12 cellular contexts compared by ENCODE assay signal in genomic region chr7:130888468-130888867, GRCh38.
DNase-seq lines count a peak whose midpoint lies in the region; TF ChIP-seq lines count a peak whose summit lies in the region.
"Had no signal": no experiment of that assay in that cellular context is flagged by ENCODE, and none has a peak within 500 bp of the region (broad histone marks: within the 10 kb centered on the region; RNA-seq: fewer than 3 reads in every experiment).

No MANE protein-coding gene starts in this region.

- H3K36me3 ChIP-seq in SK-N-MC (ENCODE audit: insufficient read depth, low read length) (peaks cover 86% of the 10 kb centered on the region), esophagus muscularis mucosa (peaks cover 5 to 61% (median 32%) of the 10 kb centered on the region in 4 donors), stomach (peaks cover 11 to 65% (median 49%) of the 10 kb centered on the region in 4 donors)

- no peaks in the 10 kb centered on the region for H3K9me3 Mint-ChIP-seq in immature natural killer cell

- H3K27ac ChIP-seq in SK-N-MC (peak overlapping the region; percentile 77), esophagus muscularis mucosa (replicated peaks in 1 of 4) (peak overlapping the region; percentile 53 to 96 (median 91)), stomach (peak overlapping the region in 4 of 5 donors; percentile 42 to 61 (median 50))
- H3K27ac ChIP-seq: neutrophil had no signal

- H3K27ac Mint-ChIP-seq in immature natural killer cell, result peak overlapping the region in 1 of 6 donors; percentile 31

- TF ChIP-seq POLR2A in esophagus muscularis mucosa (IDR thresholded peaks at IDR 0.05; ENCODE audit: low read depth) (no peak), stomach (IDR thresholded peaks at IDR 0.05) (no peak)

- H3K36me3 Mint-ChIP-seq in immature natural killer cell, result peaks cover 2 to 39% (median 4%) of the 10 kb centered on the region in 3 donors

- TF ChIP-seq EP300 in esophagus muscularis mucosa (IDR thresholded peaks at IDR 0.05) (no peak), stomach (IDR thresholded peaks at IDR 0.05) (no peak)

- H3K27me3 ChIP-seq in esophagus muscularis mucosa (no peaks in the 10 kb centered on the region), stomach (no peaks in the 10 kb centered on the region)
- H3K27me3 ChIP-seq: neutrophil had no signal

- H3K4me1 ChIP-seq in esophagus muscularis mucosa, result peaks cover 58 to 92% (median 86%) of the 10 kb centered on the region in 4 donors
- peaks cover 44 to 93% (median 70%) of the 10 kb centered on the region in 4 donors for H3K4me1 ChIP-seq in stomach

- peak; percentile 55 for DNase-seq in activated CD8-positive, alpha-beta memory T cell treated with anti-CD3 and anti-CD28 coated beads for 24 hours
- no peak for DNase-seq in activated CD8-positive, alpha-beta memory T cell treated with anti-CD3 and anti-CD28 coated beads, Interleukin-2, amount 50 U/mL, for 4 hours
- DNase-seq in SK-N-MC (ENCODE audit: low read depth, low spot score) (no peak), esophagus muscularis mucosa (ENCODE audit: extremely low spot score) (no peak), stomach (no peak), NCI-H2081 treated with DMSO at 0.1 percent for 48 hours (lab: John Stamatoyannopoulos, UW) (no peak), immature natural killer cell (no peak)
- DNase-seq in effector CD4-positive, alpha-beta T cell, result no peak
- DNase-seq: DMS79 treated with DMSO at 0.1 percent for 48 hours; NCI-H2081; stimulated activated CD4-positive, alpha-beta T cell treated with anti-CD3 and anti-CD28 coated beads, Interleukin-2, amount 100 ng/mL, for 24 hours had no signal

- H3K27me3 Mint-ChIP-seq in immature natural killer cell (ENCODE audit: low read depth in 3 of 3), result peaks cover 2 to 27% (median 2%) of the 10 kb centered on the region in 3 donors

- H3K9me3 ChIP-seq in SK-N-MC (ENCODE audit: low read depth, low read length) (no peaks in the 10 kb centered on the region), esophagus muscularis mucosa (no peaks in the 10 kb centered on the region), stomach (no peaks in the 10 kb centered on the region)
- H3K9me3 ChIP-seq: neutrophil had no signal

- intact Hi-C loops in esophagus muscularis mucosa (cut with DNase I), result no loop called here
- intact Hi-C loops in stomach (cut with DNase I; ENCODE audit: low total_unique reads), result no loop called here

- H3K4me1 Mint-ChIP-seq in immature natural killer cell, result peaks cover 18 to 52% of the 10 kb centered on the region in 2 donors

- TF ChIP-seq CTCF in esophagus muscularis mucosa (IDR thresholded peaks at IDR 0.05) (no peak), stomach (IDR thresholded peaks at IDR 0.05) (no peak)

- H3K9ac ChIP-seq in SK-N-MC (ENCODE audit: insufficient read length), result no peak overlapping the region

- WGBS in esophagus muscularis mucosa, result 80% methylated on average over 5 of the region's 5 CpGs
- 75 to 91% (median 83%) methylated on average over 5 of the region's 5 CpGs for WGBS in stomach, 5 donors

- H3K4me3 Mint-ChIP-seq in immature natural killer cell, result no peak overlapping the region

- H3K4me3 ChIP-seq in SK-N-MC, result no peak overlapping the region
- no peak overlapping the region for H3K4me3 ChIP-seq in esophagus muscularis mucosa
- H3K4me3 ChIP-seq in stomach, result no peak overlapping the region
